ENCODE assay signal across 8 cellular contexts in the genomic region with DNA sequence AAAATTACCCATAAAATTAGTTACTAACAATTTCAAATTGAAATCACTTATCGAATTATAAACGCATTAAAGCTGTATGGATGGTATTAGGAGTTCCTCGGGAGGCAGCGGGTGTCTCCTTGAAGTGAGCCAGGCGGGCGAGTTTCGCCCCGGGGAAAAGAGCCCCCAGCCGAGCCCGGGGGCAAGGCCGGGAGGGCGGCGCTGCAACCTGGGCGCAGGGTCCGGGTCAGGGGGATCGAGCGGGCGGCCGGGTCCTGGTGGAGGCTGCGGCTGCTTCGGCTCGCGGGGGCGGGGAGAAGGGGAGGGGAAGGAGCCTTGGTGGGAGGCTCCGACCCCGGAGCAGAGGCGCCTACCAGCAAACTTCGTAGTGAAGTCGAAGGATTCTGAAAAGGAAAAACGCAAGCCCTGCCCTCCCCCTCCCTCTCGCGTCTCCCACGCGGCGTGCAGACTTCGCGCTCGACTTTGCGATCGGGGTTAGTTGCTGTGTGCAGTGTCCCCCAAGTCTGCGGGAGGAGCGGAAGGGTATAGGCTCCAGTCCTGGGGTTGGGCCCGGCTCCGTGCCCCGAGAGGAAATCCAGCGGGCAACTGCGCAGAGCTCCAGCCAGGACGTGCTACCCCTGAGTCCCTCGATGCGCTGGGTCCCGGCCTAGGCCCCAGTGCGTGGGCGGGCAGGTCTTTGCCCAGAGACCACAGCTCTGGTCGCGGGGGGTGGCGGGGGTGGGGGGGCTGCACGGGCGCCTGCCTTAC.
DNase-seq lines count a peak whose midpoint lies in the region; ATAC-seq, FAIRE-seq and TF ChIP-seq lines count a peak whose summit lies in the region.

No MANE protein-coding gene starts in this region.

- H2BK120ac ChIP-seq in IMR-90 (ENCODE audit: low read depth, low read length) (peak overlapping the region; percentile 98), H1 (replicated peaks; ENCODE audit: low read depth, low read length) (no peak overlapping the region)

- peak overlapping the region; percentile 96 for H3K4ac ChIP-seq in IMR-90 (ENCODE audit: low read depth, low read length)
- H3K4ac ChIP-seq in H1 (replicated peaks; ENCODE audit: insufficient read length, low read depth, low read length), result no peak overlapping the region

- no peaks in the 10 kb centered on the region for H3K36me3 Mint-ChIP-seq in activated T-helper 1 cell treated with anti-CD3 and anti-CD28 coated beads, Interleukin-12 subunit alpha, Interleukin-12 subunit beta, Interleukin-2, Interleukin-4 antibody, amounts not matched to agents 30 ng/mL and 10 ng/mL and 1 ng/mL, durations not matched to agents 14 hours and 24 hours and 36 hours (ENCODE audit: low read depth)

- H2BK5ac ChIP-seq in IMR-90 (ENCODE audit: low read depth, low read length, poor library complexity, severe bottlenecking), result peak overlapping the region; percentile 85
- no peak overlapping the region; the same call in 1 of the 2 replicates for H2BK5ac ChIP-seq in H1 (ENCODE audit: low read depth, low read length)

- peak overlapping the region; percentile 79 for H4K5ac ChIP-seq in IMR-90 (ENCODE audit: low read depth, low read length)
- H4K5ac ChIP-seq in H1 (ENCODE audit: insufficient read length, low read depth, low read length), result no peak overlapping the region

- POLR2A ChIA-PET in IMR-90 (lab: Charles Lee; ENCODE audit: unreplicated experiment), result interaction anchor here (0.6 to 1.5 kb wide), 3 partner anchors 142 to 1258 kb away, joined by 4 to 6 read pairs (median 5); no protein-coding TSS in a partner anchor
- POLR2A ChIA-PET in H1 (lab: Charles Lee; ENCODE audit: partially characterized antibody), result interaction anchor here (1.0 to 3.0 kb wide), 8 partner anchors 131 to 737 kb away, joined by 3 to 10 read pairs (median 4); a partner anchor contains a TSS

- H3K36me3 ChIP-seq in IMR-90 (ENCODE audit: control insufficient read depth, insufficient read depth, low read length) (peaks cover 9% of the 10 kb centered on the region), H1 (ENCODE audit: control insufficient read depth in 2 of 4, insufficient read depth in 4 of 4, low read length in 3 of 4) (no peaks in the 10 kb centered on the region), muscle layer of duodenum (ENCODE audit: control insufficient read depth in 1 of 2, insufficient read depth in 2 of 2, low read length in 2 of 2) (peaks cover 0 to 7% of the 10 kb centered on the region in 2 donors)

- CTCF ChIA-PET in IMR-90 (lab: Yijun Ruan, JAX) (interaction anchor here (1.1 to 1.6 kb wide), 2 partner anchors 146 kb away, joined by 3 to 9 read pairs; no protein-coding TSS in a partner anchor), H1 (lab: Charles Lee; ENCODE audit: partially characterized antibody) (interaction anchor here (0.6 to 14.4 kb wide), 11 partner anchors 10 to 955 kb away, joined by 3 to 161 read pairs (median 4); a partner anchor contains a TSS)

- no peaks in the 10 kb centered on the region for H3K79me2 ChIP-seq in H1 (ENCODE audit: control insufficient read depth in 1 of 2, insufficient read depth in 2 of 2, low read length in 2 of 2)

- H3K9ac ChIP-seq in IMR-90 (ENCODE audit: low read depth, low read length), result peak overlapping the region; percentile 88
- H3K9ac ChIP-seq in H1 (replicated peaks in 1 of 4; ENCODE audit: extremely low read depth in 1 of 4, low read depth in 3 of 4, low read length in 3 of 4), result no peak overlapping the region

- H4K91ac ChIP-seq in IMR-90 (ENCODE audit: insufficient read depth, low read depth, low read length), result peak overlapping the region; percentile 90
- H4K91ac ChIP-seq in H1 (replicated peaks; ENCODE audit: insufficient read length, low read length), result no peak overlapping the region

- H2AK5ac ChIP-seq in IMR-90 (ENCODE audit: low read depth, low read length), result peak overlapping the region; percentile 38; the same call in 1 of the 2 replicates
- H2AK5ac ChIP-seq in H1 (ENCODE audit: low read depth, low read length), result no peak overlapping the region

- TF ChIP-seq CTCF in IMR-90 (conservative IDR thresholded peaks at IDR 0.05; ENCODE audit: low read depth, low read length) (no peak), H1 (IDR thresholded peaks at IDR 0.05; ENCODE audit: control extremely low read depth in 1 of 3, insufficient read depth in 1 of 3, low read depth in 1 of 3, low read length in 3 of 3) (no peak)

- no peaks in the 10 kb centered on the region for H3K27me3 ChIP-seq in IMR-90 (ENCODE audit: control insufficient read depth, insufficient read depth, low read length)
- H3K27me3 ChIP-seq in H1 (replicated peaks in 1 of 4; ENCODE audit: control insufficient read depth in 3 of 4, extremely low read depth in 1 of 4, insufficient read depth in 3 of 4, low read length in 3 of 4), result peaks cover 38 to 54% (median 45%) of the 10 kb centered on the region in 4 experiments
- H3K27me3 ChIP-seq in muscle layer of duodenum (ENCODE audit: low read depth, low read length), result peaks cover 33% of the 10 kb centered on the region

- H4K8ac ChIP-seq in IMR-90 (ENCODE audit: low read depth in 2 of 2, low read length in 2 of 2) (peak overlapping the region; percentile 82 to 85; a peak in 3 of 4 replicates), H1 (ENCODE audit: extremely low read depth, insufficient read depth, low read length) (no peak overlapping the region)

- dilution Hi-C loops in IMR-90 (cut with HindIII; ENCODE audit: low sequenced_read_pairs, unreplicated experiment), result no loop called here

- no peak overlapping the region for H2BK12ac ChIP-seq in H1 (ENCODE audit: low read depth, low read length)

- peak; percentile 24 for ATAC-seq in IMR-90 (ENCODE audit: low read depth)
- no peak for ATAC-seq in HG02973 (IDR thresholded peaks at IDR 0.05; ENCODE audit: unreplicated experiment)

- H3K4me3 Mint-ChIP-seq in activated T-helper 1 cell treated with anti-CD3 and anti-CD28 coated beads, Interleukin-12 subunit alpha, Interleukin-12 subunit beta, Interleukin-2, Interleukin-4 antibody, amounts not matched to agents 30 ng/mL and 10 ng/mL and 1 ng/mL, durations not matched to agents 14 hours and 24 hours and 36 hours, result no peak overlapping the region

- H3K27ac Mint-ChIP-seq in activated T-helper 1 cell treated with anti-CD3 and anti-CD28 coated beads, Interleukin-12 subunit alpha, Interleukin-12 subunit beta, Interleukin-2, Interleukin-4 antibody, amounts not matched to agents 30 ng/mL and 10 ng/mL and 1 ng/mL, durations not matched to agents 14 hours and 24 hours and 36 hours, result no peak overlapping the region

- H3K4me2 ChIP-seq in IMR-90 (ENCODE audit: low read depth, low read length) (peak overlapping the region; percentile 93), H1 (ENCODE audit: insufficient read depth in 1 of 2, low read depth in 2 of 2, low read length in 2 of 2) (peak overlapping the region; percentile 77 to 99)

- H3K4me1 Mint-ChIP-seq in activated T-helper 1 cell treated with anti-CD3 and anti-CD28 coated beads, Interleukin-12 subunit alpha, Interleukin-12 subunit beta, Interleukin-2, Interleukin-4 antibody, amounts not matched to agents 30 ng/mL and 10 ng/mL and 1 ng/mL, durations not matched to agents 14 hours and 24 hours and 36 hours (ENCODE audit: low read depth), result no peaks in the 10 kb centered on the region

- no TSS peak for BruUV-seq in IMR-90 (replicated peaks; lab: Mats Ljungman, UMichigan)

- peak overlapping the region; percentile 92 for H3K56ac ChIP-seq in IMR-90 (ENCODE audit: extremely low read depth, insufficient read depth, low read length)
- no peak overlapping the region for H3K56ac ChIP-seq in H1 (replicated peaks; ENCODE audit: insufficient read length, low read depth, low read length)

- H3K9me3 Mint-ChIP-seq in activated T-helper 1 cell treated with anti-CD3 and anti-CD28 coated beads, Interleukin-12 subunit alpha, Interleukin-12 subunit beta, Interleukin-2, Interleukin-4 antibody, amounts not matched to agents 30 ng/mL and 10 ng/mL and 1 ng/mL, durations not matched to agents 14 hours and 24 hours and 36 hours, result no peaks in the 10 kb centered on the region

- DNase-seq in A172 (ENCODE audit: low spot score) (peak; percentile 25), IMR-90 (peak; percentile 70), H1 (ENCODE audit: low read depth in 1 of 2, low spot score in 2 of 2) (no peak), Kasumi-1 (lab: John Stamatoyannopoulos, UW) (no peak), occipital lobe (lab: John Stamatoyannopoulos, UW) (no peak)
- DNase-seq in activated T-helper 1 cell treated with anti-CD3 and anti-CD28 coated beads, Interleukin-12 subunit alpha, Interleukin-12 subunit beta, Interleukin-2, Interleukin-4 antibody, amounts not matched to agents 30 ng/mL and 10 ng/mL and 1 ng/mL, durations not matched to agents 14 hours and 24 hours and 36 hours (ENCODE audit: low spot score), result no peak

- no peak; the same call in 1 of the 2 replicates for TF ChIP-seq POLR2A in IMR-90 (IDR thresholded peaks at IDR 0.05; ENCODE audit: low read depth, low read length)
- no peak for TF ChIP-seq POLR2A in H1 (IDR thresholded peaks at IDR 0.05; ENCODE audit: control extremely low read depth in 1 of 2, low read depth in 2 of 2, low read length in 2 of 2)

- H3K14ac ChIP-seq in IMR-90 (replicated peaks; ENCODE audit: low read depth, low read length) (peak overlapping the region; percentile 61), H1 (ENCODE audit: insufficient read length) (no peak overlapping the region)

- TF ChIP-seq EP300 in H1 (IDR thresholded peaks at IDR 0.05; ENCODE audit: borderline replicate concordance in 1 of 2, low read depth in 2 of 2, low read length in 2 of 2), result no peak

- H2BK20ac ChIP-seq in IMR-90 (ENCODE audit: low read depth, low read length), result peak overlapping the region; percentile 32
- H2BK20ac ChIP-seq in H1 (ENCODE audit: low read length), result no peak overlapping the region

- H2AFZ ChIP-seq in IMR-90 (replicated peaks; ENCODE audit: low read length, poor library complexity) (peak overlapping the region; percentile 89), H1 (ENCODE audit: low read length) (peak overlapping the region; percentile 16; the same call in 1 of the 2 replicates)

- H3K27me3 Mint-ChIP-seq in activated T-helper 1 cell treated with anti-CD3 and anti-CD28 coated beads, Interleukin-12 subunit alpha, Interleukin-12 subunit beta, Interleukin-2, Interleukin-4 antibody, amounts not matched to agents 30 ng/mL and 10 ng/mL and 1 ng/mL, durations not matched to agents 14 hours and 24 hours and 36 hours (ENCODE audit: insufficient read depth), result peaks cover 49% of the 10 kb centered on the region

- H3K9me3 ChIP-seq in IMR-90 (ENCODE audit: control insufficient read depth, insufficient read depth, low read length), result no peaks in the 10 kb centered on the region
- H3K9me3 ChIP-seq in H1 (ENCODE audit: insufficient read depth in 2 of 2, low read depth in 1 of 2, low read length in 1 of 2), result no peaks in the 10 kb centered on the region
- H3K9me3 ChIP-seq in muscle layer of duodenum (ENCODE audit: control insufficient read depth in 1 of 2, low read length in 2 of 2), result no peaks in the 10 kb centered on the region

- no peak for TF ChIP-seq RAD21 in IMR-90 (IDR thresholded peaks at IDR 0.05; ENCODE audit: low read length)
- no peak for TF ChIP-seq RAD21 in H1 (IDR thresholded peaks at IDR 0.05 in 1 of 2, conservative IDR thresholded peaks at IDR 0.05 in 1 of 2; ENCODE audit: low read depth in 2 of 2, low read length in 2 of 2)

- in situ Hi-C loops in IMR-90 (cut with MboI; ENCODE audit: low sequenced_read_pairs), result loop anchor here (10.0 to 25.0 kb wide), 4 partner anchors 887 to 1462 kb away; no protein-coding TSS in a partner anchor

- H3K23me2 ChIP-seq in H1 (ENCODE audit: low read depth, low read length), result peaks cover 20% of the 10 kb centered on the region; the same call in 1 of the 2 replicates

- H3K79me1 ChIP-seq in IMR-90 (ENCODE audit: low read depth in 1 of 2, low read length in 2 of 2), result peaks cover 4 to 44% of the 10 kb centered on the region in 2 experiments; a peak in 2 of 4 replicates
- H3K79me1 ChIP-seq in H1 (ENCODE audit: low read depth, low read length), result no peaks in the 10 kb centered on the region

- H3K18ac ChIP-seq in IMR-90 (ENCODE audit: low read depth, low read length), result peak overlapping the region; percentile 88
- no peak overlapping the region for H3K18ac ChIP-seq in H1 (ENCODE audit: extremely low read depth, low read length)

- peak overlapping the region; percentile 44 for H3K4me3 ChIP-seq in IMR-90 (ENCODE audit: insufficient read depth, low read depth, low read length)
- peak overlapping the region; percentile 40 to 65 (median 46) for H3K4me3 ChIP-seq in H1 (ENCODE audit: extremely low read depth in 1 of 4, insufficient read depth in 2 of 4, low read depth in 3 of 4, low read length in 4 of 4)
- H3K4me3 ChIP-seq in muscle layer of duodenum (ENCODE audit: low read depth in 1 of 2, low read length in 2 of 2), result peak overlapping the region; percentile 41 to 65

- H2AK9ac ChIP-seq in IMR-90 (replicated peaks; ENCODE audit: low read depth, low read length, poor library complexity), result peak overlapping the region; percentile 84

- H3K27ac ChIP-seq in IMR-90 (ENCODE audit: insufficient read depth, low read length) (peak overlapping the region; percentile 96), H1 (ENCODE audit: low read depth, low read length) (no peak overlapping the region), muscle layer of duodenum (ENCODE audit: low read length) (peak overlapping the region; percentile 81)

- WGBS in IMR-90 (ENCODE audit: extremely low coverage in 2 of 2, insufficient read length in 1 of 2), 2 experiments, result 1% methylated on average over 16 of the region's 58 CpGs; no CpG with 5 or more reads in 1 of the 2 experiments
- 2% methylated on average over 29 of the region's 58 CpGs; no CpG with 5 or more reads in 1 of the 2 experiments for WGBS in H1 (ENCODE audit: extremely low coverage in 1 of 2, insufficient coverage in 1 of 2, insufficient read length in 1 of 2, insufficient replicate concordance in 2 of 2, low coverage in 1 of 2, low lambda C conversion rate in 2 of 2, missing lambda C conversion rate in 1 of 2), 2 experiments

- intact Hi-C loops in IMR-90 (cut with micrococcal nuclease), result loop anchor here (1.0 to 5.0 kb wide), 10 partner anchors 131 to 1457 kb away; a partner anchor contains a TSS
- intact Hi-C loops in activated T-helper 1 cell treated with anti-CD3 and anti-CD28 coated beads, Interleukin-12 subunit alpha, Interleukin-12 subunit beta, Interleukin-2, Interleukin-4 antibody, amounts not matched to agents 30 ng/mL and 10 ng/mL and 1 ng/mL, durations not matched to agents 14 hours and 24 hours and 36 hours (cut with micrococcal nuclease), result no loop called here

- H4K20me1 ChIP-seq in IMR-90 (ENCODE audit: insufficient read depth, low read length) (no peaks in the 10 kb centered on the region), H1 (replicated peaks in 1 of 2; ENCODE audit: control insufficient read depth in 1 of 2, insufficient read depth in 2 of 2, low read length in 2 of 2) (peaks cover 0 to 6% of the 10 kb centered on the region in 2 experiments)

- FAIRE-seq in H1 (lab: Jason Lieb, UNC), result no peak

- H2BK15ac ChIP-seq in IMR-90 (ENCODE audit: low read depth, low read length), result peak overlapping the region; percentile 3; the same call in 1 of the 3 replicates
- H2BK15ac ChIP-seq in H1 (ENCODE audit: low read length), result no peak overlapping the region; the same call in 1 of the 2 replicates

- peaks cover 22% of the 10 kb centered on the region for H3K4me1 ChIP-seq in IMR-90 (ENCODE audit: control insufficient read depth, insufficient read depth, low read length)
- peaks cover 5 to 29% (median 12%) of the 10 kb centered on the region in 4 experiments for H3K4me1 ChIP-seq in H1 (replicated peaks in 1 of 4; ENCODE audit: control insufficient read depth in 3 of 4, insufficient read depth in 4 of 4, low read length in 3 of 4)
- peaks cover 0 to 19% of the 10 kb centered on the region in 2 donors for H3K4me1 ChIP-seq in muscle layer of duodenum (ENCODE audit: control insufficient read depth in 1 of 2, insufficient read depth in 2 of 2, low read length in 2 of 2)

- no peaks in the 10 kb centered on the region; the same call in 1 of the 2 replicates for H3K9me1 ChIP-seq in IMR-90 (ENCODE audit: insufficient read depth, low read length)

- H3K23ac ChIP-seq in IMR-90 (ENCODE audit: low read depth, low read length) (peak overlapping the region; percentile 88), H1 (ENCODE audit: insufficient read length) (no peak overlapping the region)

Comparison
In these comparisons a context has a peak if more than half of its experiments do, and no peak if none do; other contexts are left out.
1. DNase-seq: peak in A172 (single experiment) and IMR-90 (single experiment); none in H1 (0 of 2), activated T-helper 1 cell treated with anti-CD3 and anti-CD28 coated beads, Interleukin-12 subunit alpha, Interleukin-12 subunit beta, Interleukin-2, Interleukin-4 antibody, amounts not matched to agents 30 ng/mL and 10 ng/mL and 1 ng/mL, durations not matched to agents 14 hours and 24 hours and 36 hours (single experiment), Kasumi-1 (0 of 2) and occipital lobe (single experiment).
2. Peak in every context shown above with its lines, with median percentiles within 50 percentile points of each other: H3K4me3 ChIP-seq.